In the genomic region with DNA sequence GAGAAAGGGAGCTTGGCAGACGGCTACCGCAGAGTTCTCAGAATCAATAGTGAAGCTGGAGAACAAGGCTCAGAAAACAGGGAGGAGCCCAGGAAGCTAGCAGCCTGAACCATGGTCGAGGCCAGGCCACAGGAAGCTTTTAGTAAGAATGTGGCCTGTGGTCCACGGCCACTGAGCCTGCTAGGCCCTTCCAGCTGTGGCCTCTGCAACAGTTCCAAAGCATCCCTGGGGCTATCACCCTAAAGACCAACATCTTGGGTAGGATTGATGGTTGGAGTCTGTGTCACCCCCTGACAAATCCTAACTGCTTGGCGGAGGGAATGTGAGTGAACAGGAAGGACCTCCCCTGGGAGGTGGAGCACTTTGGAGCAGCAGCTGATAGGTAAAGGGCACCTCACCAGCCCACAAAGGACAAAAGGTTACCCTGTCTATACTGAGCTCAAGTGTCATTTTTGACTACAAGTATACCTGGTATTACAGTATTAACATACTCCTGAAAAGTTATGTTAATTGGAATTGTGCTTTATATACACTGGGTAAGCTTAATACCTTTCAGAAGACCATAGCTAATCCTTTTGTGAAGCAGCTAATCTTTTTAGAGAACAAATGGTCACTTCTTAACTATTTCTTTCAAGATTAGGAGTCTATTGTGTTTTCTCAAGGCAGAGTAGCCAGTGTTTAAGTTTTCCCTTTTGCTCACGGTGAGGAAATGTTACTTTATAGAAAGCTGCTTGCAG, we compare ENCODE assay signal across 1 cellular context.
TF ChIP-seq lines count a peak whose summit lies in the region.

No MANE protein-coding gene starts in this region.

TF ChIP-seq in endothelial cell of umbilical vein, 7 proteins besides CTCF, POLR2A, EP300 and RAD21:
- TF ChIP-seq POLR2AphosphoS5 (IDR thresholded peaks at IDR 0.05; ENCODE audit: insufficient read depth, low read depth, low read length) = no peak
- TF ChIP-seq FOS (IDR thresholded peaks at IDR 0.05; ENCODE audit: borderline replicate concordance, insufficient read depth, low read length) = no peak
- TF ChIP-seq JUN (IDR thresholded peaks at IDR 0.05; ENCODE audit: borderline replicate concordance, insufficient read depth, insufficient read length, low read depth) = no peak
- no peak for TF ChIP-seq MYC (IDR thresholded peaks at IDR 0.05; ENCODE audit: low read depth, low read length)
- no peak for TF ChIP-seq EZH2 (IDR thresholded peaks at IDR 0.05; ENCODE audit: borderline replicate concordance, low read depth, low read length, severe bottlenecking)
- TF ChIP-seq, protein P1, sequence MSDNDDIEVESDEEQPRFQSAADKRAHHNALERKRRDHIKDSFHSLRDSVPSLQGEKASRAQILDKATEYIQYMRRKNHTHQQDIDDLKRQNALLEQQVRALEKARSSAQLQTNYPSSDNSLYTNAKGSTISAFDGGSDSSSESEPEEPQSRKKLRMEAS (IDR thresholded peaks at IDR 0.05; ENCODE audit: insufficient read depth, insufficient read length) = no peak
- no peak for TF ChIP-seq GATA2 (IDR thresholded peaks at IDR 0.05; ENCODE audit: insufficient read depth, insufficient read length, low read depth, low read length)
